ENCODE assay signal across 23 cellular contexts in genomic region chr11:115760921-115761320, GRCh38.
DNase-seq lines count a peak whose midpoint lies in the region; ATAC-seq and TF ChIP-seq lines count a peak whose summit lies in the region.
"Had no signal": no experiment of that assay in that cellular context is flagged by ENCODE, and none has a peak within 500 bp of the region (broad histone marks: within the 10 kb centered on the region; RNA-seq: fewer than 3 reads in every experiment).

No MANE protein-coding gene starts in this region.

- no peaks in the 10 kb centered on the region for H3K9me3 ChIP-seq in HUES48 (ENCODE audit: control insufficient read depth, insufficient read depth, low read length)
- no peaks in the 10 kb centered on the region for H3K9me3 ChIP-seq in iPS-20b (ENCODE audit: insufficient read depth, low read depth, low read length)
- H3K9me3 ChIP-seq in effector memory CD4-positive, alpha-beta T cell (ENCODE audit: control insufficient read depth, low read length) = no peaks in the 10 kb centered on the region
- no peaks in the 10 kb centered on the region for H3K9me3 ChIP-seq in CD4-positive, alpha-beta memory T cell (ENCODE audit: control insufficient read depth in 1 of 2, low read length in 2 of 2)
- H3K9me3 ChIP-seq: breast epithelium, colonic mucosa, heart right ventricle, lower lobe of right lung, sigmoid colon, vagina had no signal

- intact Hi-C loops in CD4-positive, alpha-beta memory T cell (cut with micrococcal nuclease) = no loop called here

- DNase-seq in WTC11 (ENCODE audit: low spot score) (no peak), osteocyte (ENCODE audit: extremely low spot score, unreplicated experiment) (no peak), cortex of kidney (lab: John Stamatoyannopoulos, UW) (no peak)
- no peak for DNase-seq in effector memory CD4-positive, alpha-beta T cell
- DNase-seq in CD4-positive, alpha-beta memory T cell = no peak
- DNase-seq: activated CD4-positive, alpha-beta memory T cell treated with anti-CD3 and anti-CD28 coated beads for 36 hours; activated CD4-positive, CD25-positive, alpha-beta regulatory T cell; activated gamma-delta T cell treated with Interleukin-2 at 50 U/mL for 16 hours; DMS 273 treated with DMSO at 0.1 percent for 48 hours; HCEC 1CT; NCI-H1436; NCI-H526 treated with DMSO at 0.1 percent for 48 hours; T-helper 9 cell had no signal

- H3K27ac ChIP-seq in HUES48 (ENCODE audit: low read depth, low read length) (no peak overlapping the region), iPS-20b (ENCODE audit: low read length) (no peak overlapping the region)
- no peak overlapping the region for H3K27ac ChIP-seq in effector memory CD4-positive, alpha-beta T cell (ENCODE audit: insufficient read depth, low read length, poor library complexity, severe bottlenecking)
- H3K27ac ChIP-seq in CD4-positive, alpha-beta memory T cell (ENCODE audit: low read depth, low read length) = no peak overlapping the region
- H3K27ac ChIP-seq: parathyroid adenoma had no signal

- H3K9me3 Mint-ChIP-seq in WTC11 (no peaks in the 10 kb centered on the region), osteocyte (ENCODE audit: unreplicated experiment) (no peaks in the 10 kb centered on the region)
- H3K9me3 Mint-ChIP-seq in CD4-positive, alpha-beta memory T cell = peaks cover 0 to 7% (median 2%) of the 10 kb centered on the region in 8 donors
- H3K9me3 Mint-ChIP-seq: activated CD4-positive, alpha-beta memory T cell treated with anti-CD3 and anti-CD28 coated beads for 36 hours had no signal

- POLR2A ChIA-PET in WTC11 (lab: Charles Lee) = no interaction called here
- POLR2A ChIA-PET in CD4-positive, alpha-beta memory T cell (lab: Charles Lee; ENCODE audit: partially characterized antibody) = no interaction called here

- H3K27me3 ChIP-seq in HUES48 (ENCODE audit: control insufficient read depth, insufficient read depth, low read length) = peaks cover 48% of the 10 kb centered on the region
- peaks cover 74% of the 10 kb centered on the region for H3K27me3 ChIP-seq in iPS-20b (ENCODE audit: insufficient read depth, low read length)
- peaks cover 4% of the 10 kb centered on the region for H3K27me3 ChIP-seq in effector memory CD4-positive, alpha-beta T cell (replicated peaks; ENCODE audit: control insufficient read depth, insufficient read depth, low read length, poor library complexity, severe bottlenecking)
- H3K27me3 ChIP-seq in CD4-positive, alpha-beta memory T cell (ENCODE audit: insufficient read depth, low read length) = no peaks in the 10 kb centered on the region
- H3K27me3 ChIP-seq: breast epithelium, sigmoid colon, vagina had no signal

- H3K36me3 ChIP-seq in HUES48 (ENCODE audit: control insufficient read depth, insufficient read depth, low read length) (no peaks in the 10 kb centered on the region), iPS-20b (ENCODE audit: insufficient read depth, low read depth, low read length) (no peaks in the 10 kb centered on the region)
- no peaks in the 10 kb centered on the region for H3K36me3 ChIP-seq in effector memory CD4-positive, alpha-beta T cell (ENCODE audit: control insufficient read depth, insufficient read depth, low read length)
- no peaks in the 10 kb centered on the region for H3K36me3 ChIP-seq in CD4-positive, alpha-beta memory T cell (ENCODE audit: insufficient read depth, low read length)
- H3K36me3 ChIP-seq: breast epithelium, colonic mucosa, heart right ventricle, lower lobe of right lung, sigmoid colon, vagina had no signal

- no peak overlapping the region for H3K9ac ChIP-seq in HUES48 (ENCODE audit: low read depth, low read length)
- no peak overlapping the region for H3K9ac ChIP-seq in iPS-20b (ENCODE audit: low read depth, low read length)
- H3K9ac ChIP-seq: parathyroid adenoma had no signal

- H3K4me1 Mint-ChIP-seq in WTC11 = peaks cover 9% of the 10 kb centered on the region
- H3K4me1 Mint-ChIP-seq in osteocyte (ENCODE audit: unreplicated experiment) = peaks cover 9% of the 10 kb centered on the region
- peaks cover 0 to 4% (median under 1%) of the 10 kb centered on the region in 4 donors for H3K4me1 Mint-ChIP-seq in CD4-positive, alpha-beta memory T cell

- peaks cover 64% of the 10 kb centered on the region for H3K27me3 Mint-ChIP-seq in WTC11 (ENCODE audit: low read depth)
- H3K27me3 Mint-ChIP-seq in osteocyte (ENCODE audit: unreplicated experiment) = peaks cover 4% of the 10 kb centered on the region
- peaks cover 9 to 16% of the 10 kb centered on the region in 2 donors for H3K27me3 Mint-ChIP-seq in CD4-positive, alpha-beta memory T cell

- H3K4me3 ChIP-seq in HUES48 (ENCODE audit: low read depth, low read length) = peak overlapping the region; percentile 66
- peak overlapping the region; percentile 70; the same call in 1 of the 2 replicates for H3K4me3 ChIP-seq in iPS-20b (ENCODE audit: low read length)
- no peak overlapping the region for H3K4me3 ChIP-seq in effector memory CD4-positive, alpha-beta T cell (ENCODE audit: insufficient read depth, low read depth, low read length, poor library complexity, severe bottlenecking)
- no peak overlapping the region for H3K4me3 ChIP-seq in CD4-positive, alpha-beta memory T cell (ENCODE audit: low read length in 2 of 2)

- H3K27ac Mint-ChIP-seq in WTC11 = no peak overlapping the region
- no peak overlapping the region for H3K27ac Mint-ChIP-seq in osteocyte (ENCODE audit: unreplicated experiment)
- no peak overlapping the region for H3K27ac Mint-ChIP-seq in CD4-positive, alpha-beta memory T cell
- H3K27ac Mint-ChIP-seq: activated CD4-positive, alpha-beta memory T cell treated with anti-CD3 and anti-CD28 coated beads for 36 hours; IgD-negative memory B cell had no signal

- TF ChIP-seq CTCF in WTC11 (IDR thresholded peaks at IDR 0.05) = no peak
- no peak for TF ChIP-seq CTCF in osteocyte (IDR thresholded peaks at IDR 0.05)

- CTCF ChIA-PET in WTC11 (lab: Charles Lee) = interaction anchor here (0.9 to 1.7 kb wide), 5 partner anchors 68 to 426 kb away, joined by 3 to 5 read pairs (median 3); no protein-coding TSS in a partner anchor
- CTCF ChIA-PET in CD4-positive, alpha-beta memory T cell (lab: Charles Lee; ENCODE audit: partially characterized antibody) = no interaction called here

- H3K4me1 ChIP-seq in HUES48 (ENCODE audit: control insufficient read depth, insufficient read depth, low read length) (peaks cover 4% of the 10 kb centered on the region; the same call in 1 of the 2 replicates), iPS-20b (ENCODE audit: insufficient read depth, low read length) (no peaks in the 10 kb centered on the region; the same call in 1 of the 2 replicates)
- no peaks in the 10 kb centered on the region for H3K4me1 ChIP-seq in effector memory CD4-positive, alpha-beta T cell (ENCODE audit: control insufficient read depth, insufficient read depth, low read length, poor library complexity, severe bottlenecking)
- H3K4me1 ChIP-seq in CD4-positive, alpha-beta memory T cell (ENCODE audit: insufficient read depth, low read length) = no peaks in the 10 kb centered on the region
- H3K4me1 ChIP-seq: colonic mucosa, parathyroid adenoma had no signal

- no peak for ATAC-seq in WTC11

- H3K36me3 Mint-ChIP-seq in WTC11 (no peaks in the 10 kb centered on the region), osteocyte (ENCODE audit: unreplicated experiment) (no peaks in the 10 kb centered on the region)
- peaks cover 0 to 4% of the 10 kb centered on the region in 2 donors for H3K36me3 Mint-ChIP-seq in CD4-positive, alpha-beta memory T cell
- H3K36me3 Mint-ChIP-seq: activated CD4-positive, alpha-beta memory T cell treated with anti-CD3 and anti-CD28 coated beads for 36 hours; IgD-negative memory B cell had no signal

- H3K4me3 Mint-ChIP-seq in WTC11 (peak overlapping the region; percentile 61), osteocyte (ENCODE audit: unreplicated experiment) (peak overlapping the region; percentile 68)
- H3K4me3 Mint-ChIP-seq in CD4-positive, alpha-beta memory T cell = peak overlapping the region in 1 of 8 donors; percentile 0
- H3K4me3 Mint-ChIP-seq: activated CD4-positive, alpha-beta memory T cell treated with anti-CD3 and anti-CD28 coated beads for 36 hours had no signal

TF ChIP-seq in WTC11, 78 proteins besides CTCF, POLR2A, EP300 and RAD21:
- TF ChIP-seq IRF2 (CRISPR knock-in tag; IDR thresholded peaks at IDR 0.05; ENCODE audit: borderline replicate concordance, low read depth) = no peak
- TF ChIP-seq, protein P1, sequence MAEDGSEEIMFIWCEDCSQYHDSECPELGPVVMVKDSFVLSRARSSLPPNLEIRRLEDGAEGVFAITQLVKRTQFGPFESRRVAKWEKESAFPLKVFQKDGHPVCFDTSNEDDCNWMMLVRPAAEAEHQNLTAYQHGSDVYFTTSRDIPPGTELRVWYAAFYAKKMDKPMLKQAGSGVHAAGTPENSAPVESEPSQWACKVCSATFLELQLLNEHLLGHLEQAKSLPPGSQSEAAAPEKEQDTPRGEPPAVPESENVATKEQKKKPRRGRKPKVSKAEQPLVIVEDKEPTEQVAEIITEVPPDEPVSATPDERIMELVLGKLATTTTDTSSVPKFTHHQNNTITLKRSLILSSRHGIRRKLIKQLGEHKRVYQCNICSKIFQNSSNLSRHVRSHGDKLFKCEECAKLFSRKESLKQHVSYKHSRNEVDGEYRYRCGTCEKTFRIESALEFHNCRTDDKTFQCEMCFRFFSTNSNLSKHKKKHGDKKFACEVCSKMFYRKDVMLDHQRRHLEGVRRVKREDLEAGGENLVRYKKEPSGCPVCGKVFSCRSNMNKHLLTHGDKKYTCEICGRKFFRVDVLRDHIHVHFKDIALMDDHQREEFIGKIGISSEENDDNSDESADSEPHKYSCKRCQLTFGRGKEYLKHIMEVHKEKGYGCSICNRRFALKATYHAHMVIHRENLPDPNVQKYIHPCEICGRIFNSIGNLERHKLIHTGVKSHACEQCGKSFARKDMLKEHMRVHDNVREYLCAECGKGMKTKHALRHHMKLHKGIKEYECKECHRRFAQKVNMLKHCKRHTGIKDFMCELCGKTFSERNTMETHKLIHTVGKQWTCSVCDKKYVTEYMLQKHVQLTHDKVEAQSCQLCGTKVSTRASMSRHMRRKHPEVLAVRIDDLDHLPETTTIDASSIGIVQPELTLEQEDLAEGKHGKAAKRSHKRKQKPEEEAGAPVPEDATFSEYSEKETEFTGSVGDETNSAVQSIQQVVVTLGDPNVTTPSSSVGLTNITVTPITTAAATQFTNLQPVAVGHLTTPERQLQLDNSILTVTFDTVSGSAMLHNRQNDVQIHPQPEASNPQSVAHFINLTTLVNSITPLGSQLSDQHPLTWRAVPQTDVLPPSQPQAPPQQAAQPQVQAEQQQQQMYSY (CRISPR knock-in tag; IDR thresholded peaks at IDR 0.05) = no peak
- TF ChIP-seq, protein P2, sequence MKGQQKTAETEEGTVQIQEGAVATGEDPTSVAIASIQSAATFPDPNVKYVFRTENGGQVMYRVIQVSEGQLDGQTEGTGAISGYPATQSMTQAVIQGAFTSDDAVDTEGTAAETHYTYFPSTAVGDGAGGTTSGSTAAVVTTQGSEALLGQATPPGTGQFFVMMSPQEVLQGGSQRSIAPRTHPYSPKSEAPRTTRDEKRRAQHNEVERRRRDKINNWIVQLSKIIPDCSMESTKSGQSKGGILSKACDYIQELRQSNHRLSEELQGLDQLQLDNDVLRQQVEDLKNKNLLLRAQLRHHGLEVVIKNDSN (CRISPR knock-in tag; IDR thresholded peaks at IDR 0.05) = no peak
TF ChIP-seq in WTC11: peak in this region for 0.

Comparison
In these comparisons a context has a peak if more than half of its experiments do, and no peak if none do; other contexts are left out.
1. H3K4me3 ChIP-seq: peak in HUES48 (single experiment) and iPS-20b (single experiment); none in effector memory CD4-positive, alpha-beta T cell (single experiment) and CD4-positive, alpha-beta memory T cell (0 of 2).